In the genomic region with DNA sequence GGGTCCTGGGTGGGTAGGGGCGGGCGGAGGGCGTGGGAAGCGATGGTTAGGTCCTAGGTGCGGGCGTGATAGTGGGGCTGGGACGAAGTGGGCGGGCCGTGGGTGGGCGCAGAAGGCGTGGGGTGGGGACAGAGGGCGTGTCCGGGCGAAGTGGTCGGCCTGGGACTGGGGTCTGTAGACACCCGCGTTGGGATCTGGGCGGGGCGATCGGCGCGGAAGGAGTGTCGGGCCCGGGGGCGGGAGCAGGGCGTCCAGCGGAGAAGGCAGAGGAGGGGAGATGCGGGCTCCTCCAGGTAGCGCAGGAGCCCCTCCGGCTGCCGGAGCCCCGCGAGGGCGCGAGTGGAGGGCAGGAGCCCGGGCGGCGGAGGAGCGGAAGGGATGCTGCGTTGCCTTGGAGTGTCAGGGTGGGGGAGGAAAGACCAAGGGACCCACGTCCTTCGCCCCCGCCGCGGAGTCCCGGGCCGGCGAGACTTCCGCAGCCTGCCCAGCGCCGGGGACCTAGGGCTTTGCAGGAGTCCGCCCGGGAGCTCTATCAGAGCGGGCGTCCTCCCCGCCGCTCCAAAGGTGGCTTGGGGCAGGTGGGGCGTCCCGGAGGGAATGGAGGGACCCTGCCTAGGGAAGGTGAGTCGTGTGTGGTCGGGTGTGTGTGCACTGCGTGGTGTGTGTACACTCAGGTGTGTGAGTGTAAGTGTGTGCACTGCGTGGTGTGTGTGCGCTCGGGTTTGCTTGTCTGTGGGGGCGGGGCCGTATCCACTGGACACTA, we compare ENCODE assay signal across 1 cellular context.
TF ChIP-seq lines count a peak whose summit lies in the region.

No MANE protein-coding gene starts in this region.

TF ChIP-seq in H1, 55 proteins besides CTCF, POLR2A, EP300 and RAD21:
- TF ChIP-seq CTBP2 (IDR thresholded peaks at IDR 0.05; ENCODE audit: borderline replicate concordance, insufficient read depth, insufficient read length, low read length): no peak
- no peak for TF ChIP-seq CREB1 (IDR thresholded peaks at IDR 0.05)
- TF ChIP-seq EZH2 (IDR thresholded peaks at IDR 0.05; ENCODE audit: low read depth, low read length, severe bottlenecking): peak; percentile 19
- 0 out of 2 replicates have a peak, but pooled peaks have one; percentile 27 for TF ChIP-seq RBBP5 (IDR thresholded peaks at IDR 0.05; ENCODE audit: borderline replicate concordance, low read depth, low read length)
- no peak for TF ChIP-seq HDAC2 (IDR thresholded peaks at IDR 0.05; ENCODE audit: borderline replicate concordance in 1 of 2, low read depth in 2 of 2, low read length in 2 of 2)
- TF ChIP-seq ASH2L (IDR thresholded peaks at IDR 0.05; ENCODE audit: low read length): no peak
- peak; percentile 80 for TF ChIP-seq KDM4A (IDR thresholded peaks at IDR 0.05; ENCODE audit: low read depth, low read length, severe bottlenecking)
